Comparison of ENCODE assay signal across 17 cellular contexts in genomic region chr2:164145093-164145987, GRCh38.
DNase-seq lines count a peak whose midpoint lies in the region; ATAC-seq and TF ChIP-seq lines count a peak whose summit lies in the region.
"Had no signal": no experiment of that assay in that cellular context is flagged by ENCODE, and none has a peak within 500 bp of the region (broad histone marks: within the 10 kb centered on the region; RNA-seq: fewer than 3 reads in every experiment).

No MANE protein-coding gene starts in this region.

- DNase-seq in AG08396 (ENCODE audit: low spot score) (peak; percentile 50), HS-27A (ENCODE audit: low read depth) (peak; percentile 29), amniotic epithelial cell (ENCODE audit: low read depth) (peak; percentile 87), hepatic stellate cell (ENCODE audit: low spot score) (peak; percentile 37), progenitor cell of endocrine pancreas (ENCODE audit: low spot score, unreplicated experiment) (no peak), NCI-H1048 (lab: John Stamatoyannopoulos, UW) (no peak), immature natural killer cell (no peak)
- DNase-seq: ACHN; activated CD8-positive, alpha-beta memory T cell treated with anti-CD3 and anti-CD28 coated beads, Interleukin-2, amount 50 U/mL, for 48 hours; activated naive CD4-positive, alpha-beta T cell treated with anti-CD3 and anti-CD28 coated beads, Interleukin-2, amount 10 ng/mL, durations not matched to agents 7 days and 5 days; Calu3; caudate nucleus; NCI-H1105; NCI-H2171; Right ventricle myocardium superior; stimulated activated CD4-positive, alpha-beta T cell treated with anti-CD3 and anti-CD28 coated beads, Interleukin-15, amount 100 ng/mL, for 24 hours had no signal

- H3K4me1 Mint-ChIP-seq in progenitor cell of endocrine pancreas (ENCODE audit: low read depth), result no peaks in the 10 kb centered on the region
- no peaks in the 10 kb centered on the region for H3K4me1 Mint-ChIP-seq in immature natural killer cell
- H3K4me1 Mint-ChIP-seq: activated naive CD4-positive, alpha-beta T cell treated with anti-CD3 and anti-CD28 coated beads, Interleukin-2, amount 10 ng/mL, durations not matched to agents 7 days and 5 days had no signal

- no peak overlapping the region for H3K27ac Mint-ChIP-seq in progenitor cell of endocrine pancreas
- H3K27ac Mint-ChIP-seq in immature natural killer cell, result no peak overlapping the region
- H3K27ac Mint-ChIP-seq: activated naive CD4-positive, alpha-beta T cell treated with anti-CD3 and anti-CD28 coated beads, Interleukin-2, amount 10 ng/mL, durations not matched to agents 7 days and 5 days had no signal

- no peak overlapping the region for H3K4me3 Mint-ChIP-seq in progenitor cell of endocrine pancreas (ENCODE audit: low read depth)
- H3K4me3 Mint-ChIP-seq in immature natural killer cell, result no peak overlapping the region
- H3K4me3 Mint-ChIP-seq: activated naive CD4-positive, alpha-beta T cell treated with anti-CD3 and anti-CD28 coated beads, Interleukin-2, amount 10 ng/mL, durations not matched to agents 7 days and 5 days had no signal

- H3K9me3 ChIP-seq in gastroesophageal sphincter, result no peaks in the 10 kb centered on the region

- no peaks in the 10 kb centered on the region for H3K4me1 ChIP-seq in gastroesophageal sphincter

- no peak for TF ChIP-seq EP300 in gastroesophageal sphincter (IDR thresholded peaks at IDR 0.05)

- H3K27me3 ChIP-seq in gastroesophageal sphincter, result no peaks in the 10 kb centered on the region

- H3K36me3 Mint-ChIP-seq in progenitor cell of endocrine pancreas (ENCODE audit: insufficient read depth), result no peaks in the 10 kb centered on the region
- H3K36me3 Mint-ChIP-seq in immature natural killer cell, result no peaks in the 10 kb centered on the region
- H3K36me3 Mint-ChIP-seq: activated naive CD4-positive, alpha-beta T cell treated with anti-CD3 and anti-CD28 coated beads, Interleukin-2, amount 10 ng/mL, durations not matched to agents 7 days and 5 days had no signal

- TF ChIP-seq CTCF in gastroesophageal sphincter (IDR thresholded peaks at IDR 0.05) (no peak), progenitor cell of endocrine pancreas (IDR thresholded peaks at IDR 0.05; ENCODE audit: unreplicated experiment) (no peak)

- H3K27me3 Mint-ChIP-seq in progenitor cell of endocrine pancreas (no peaks in the 10 kb centered on the region), immature natural killer cell (ENCODE audit: low read depth in 3 of 3) (peaks cover 0 to 1% (median 0%) of the 10 kb centered on the region in 3 donors)
- H3K27me3 Mint-ChIP-seq: activated naive CD4-positive, alpha-beta T cell treated with anti-CD3 and anti-CD28 coated beads, Interleukin-2, amount 10 ng/mL, durations not matched to agents 7 days and 5 days had no signal

- no peak for TF ChIP-seq POLR2A in gastroesophageal sphincter (IDR thresholded peaks at IDR 0.05)

- H3K27ac ChIP-seq in gastroesophageal sphincter, result no peak overlapping the region

- no peaks in the 10 kb centered on the region for H3K9me3 Mint-ChIP-seq in progenitor cell of endocrine pancreas (ENCODE audit: low read depth)
- peaks cover 3 to 23% (median 18%) of the 10 kb centered on the region in 6 donors for H3K9me3 Mint-ChIP-seq in immature natural killer cell

- ATAC-seq in gastroesophageal sphincter, result no peak

- H3K36me3 ChIP-seq in gastroesophageal sphincter, result no peaks in the 10 kb centered on the region

- WGBS in gastroesophageal sphincter (ENCODE audit: low coverage in 1 of 2), 2 donors, result 70 to 86% methylated on average over 3 of the region's 3 CpGs

- no peak overlapping the region for H3K4me3 ChIP-seq in gastroesophageal sphincter

Comparison
In these comparisons a context has a peak if more than half of its experiments do, and no peak if none do; other contexts are left out.
1. DNase-seq: peak in AG08396 (single experiment), HS-27A (single experiment), amniotic epithelial cell (single experiment) and hepatic stellate cell (single experiment); none in progenitor cell of endocrine pancreas (single experiment), NCI-H1048 (single experiment) and immature natural killer cell (0 of 3).